In the genomic region with DNA sequence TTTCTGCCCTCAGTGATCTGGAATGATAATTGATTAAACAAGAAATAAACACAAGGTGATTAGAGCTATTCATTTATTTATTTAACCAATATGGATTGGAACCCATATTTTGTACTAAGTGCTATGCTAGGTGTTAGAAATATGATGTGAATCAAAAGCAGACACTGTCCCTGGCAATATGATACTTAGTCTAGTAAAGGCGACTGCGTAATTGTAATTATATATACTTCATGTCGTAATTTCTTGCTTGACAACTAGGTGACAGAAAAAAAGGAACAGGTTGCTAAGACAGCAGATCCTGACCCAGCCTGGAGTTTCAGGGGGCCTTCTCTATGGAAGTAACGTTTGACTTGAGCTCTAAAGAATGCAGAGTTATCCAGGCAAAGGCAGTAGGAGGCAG, we compare ENCODE assay signal across 6 cellular contexts.
"Had no signal": no experiment of that assay in that cellular context is flagged by ENCODE, and none has a peak within 500 bp of the region (broad histone marks: within the 10 kb centered on the region; RNA-seq: fewer than 3 reads in every experiment).

No MANE protein-coding gene starts in this region.

- H3K4me3 ChIP-seq: K562 had no signal

- H3K27ac Mint-ChIP-seq: IgD-negative memory B cell had no signal

- H3K36me3 Mint-ChIP-seq: IgD-negative memory B cell had no signal

- ATAC-seq: HepG2, K562 had no signal

- H3K4me3 Mint-ChIP-seq: IgD-negative memory B cell had no signal

- H3K27ac ChIP-seq: HL-60 had no signal

- H3K27me3 Mint-ChIP-seq: IgD-negative memory B cell had no signal

- DNase-seq: IMR-90, KBM-7 had no signal

- H3K9me3 Mint-ChIP-seq: IgD-negative memory B cell had no signal

- H3K4me1 Mint-ChIP-seq: IgD-negative memory B cell had no signal
